In genomic region chr17:21776921-21777320, GRCh38 we compare ENCODE assay signal across 6 cellular contexts.
A peak's percentile ranks its signal among the peaks of the same experiment; 100 is the strongest.
DNase-seq lines count a peak whose midpoint lies in the region; TF ChIP-seq lines count a peak whose summit lies in the region.
"Not testable (repeated sequence)": the region's sequence is repeated elsewhere in the genome, so short reads cannot be mapped to it uniquely, and the experiment has no call there.

No MANE protein-coding gene starts in this region.

- peaks cover 36 to 61% (median 57%) of the 10 kb centered on the region in 10 experiments for H3K4me1 ChIP-seq in BLaER1 treated with 17β-estradiol and CSF1 and Interleukin-3, amounts not matched to agents 10 nM and 100 nM
- peaks cover 18% of the 10 kb centered on the region for H3K4me1 ChIP-seq in OCI-LY1 (ENCODE audit: insufficient read depth, low read length, severe bottlenecking)

- H3K9me3 Mint-ChIP-seq in activated CD4-positive, alpha-beta T cell treated with anti-CD3 and anti-CD28 coated beads, Interleukin-2, amount 10 ng/mL, durations not matched to agents 24 days and 14 days = not testable (repeated sequence)

- not testable (repeated sequence) for H3F3A ChIP-seq in OCI-LY1 (ENCODE audit: insufficient read depth, low read length)

- H3K4me3 ChIP-seq in BLaER1 treated with 17β-estradiol and CSF1 and Interleukin-3, amounts not matched to agents 10 nM and 100 nM = not testable (repeated sequence)
- peak overlapping the region; percentile 25 for H3K4me3 ChIP-seq in OCI-LY1 (ENCODE audit: low read depth, low read length, poor library complexity, severe bottlenecking)

- H3K9me2 ChIP-seq in OCI-LY1 (ENCODE audit: low read depth, low read length) = not testable (repeated sequence)

- H3K9ac ChIP-seq in BLaER1 treated with 17β-estradiol and CSF1 and Interleukin-3, amounts not matched to agents 10 nM and 100 nM = peak overlapping the region in 9 of 11 experiments; percentile 12 to 61 (median 42); a peak in 11 of 22 replicates
- not testable (repeated sequence) for H3K9ac ChIP-seq in OCI-LY1 (ENCODE audit: low read length)

- peak; percentile 0 for DNase-seq in GM13976 (ENCODE audit: low spot score)
- DNase-seq in GM20000 (ENCODE audit: low spot score) = peak; percentile 0
- DNase-seq in activated CD4-positive, alpha-beta T cell treated with anti-CD3 and anti-CD28 coated beads, Interleukin-2, amount 10 ng/mL, durations not matched to agents 24 days and 14 days = peak; percentile 15
- peak; percentile 22 for DNase-seq in cerebellum (ENCODE audit: low spot score)

- H3K36me3 ChIP-seq in BLaER1 treated with 17β-estradiol and CSF1 and Interleukin-3, amounts not matched to agents 10 nM and 100 nM; OCI-LY1 (ENCODE audit: insufficient read depth, low read length): not testable (repeated sequence)

- not testable (repeated sequence) for H3K4me3 Mint-ChIP-seq in activated CD4-positive, alpha-beta T cell treated with anti-CD3 and anti-CD28 coated beads, Interleukin-2, amount 10 ng/mL, durations not matched to agents 24 days and 14 days

- peak overlapping the region in 10 of 11 experiments; percentile 58 to 77 (median 69); a peak in 20 of 22 replicates for H3K27ac ChIP-seq in BLaER1 treated with 17β-estradiol and CSF1 and Interleukin-3, amounts not matched to agents 10 nM and 100 nM
- peak overlapping the region; percentile 82 for H3K27ac ChIP-seq in OCI-LY1 (ENCODE audit: low read depth, low read length, poor library complexity, severe bottlenecking)

- H3K27me3 Mint-ChIP-seq in activated CD4-positive, alpha-beta T cell treated with anti-CD3 and anti-CD28 coated beads, Interleukin-2, amount 10 ng/mL, durations not matched to agents 24 days and 14 days = not testable (repeated sequence)

- not testable (repeated sequence) for H3K9me3 ChIP-seq in BLaER1 treated with 17β-estradiol and CSF1 and Interleukin-3, amounts not matched to agents 10 nM and 100 nM (replicated peaks in 1 of 11); OCI-LY1 (ENCODE audit: low read length)

- H2AFZ ChIP-seq in OCI-LY1 (ENCODE audit: low read length) = not testable (repeated sequence)

- H3K4me1 Mint-ChIP-seq in activated CD4-positive, alpha-beta T cell treated with anti-CD3 and anti-CD28 coated beads, Interleukin-2, amount 10 ng/mL, durations not matched to agents 24 days and 14 days = not testable (repeated sequence)

- intact Hi-C loops in activated CD4-positive, alpha-beta T cell treated with anti-CD3 and anti-CD28 coated beads, Interleukin-2, amount 10 ng/mL, durations not matched to agents 24 days and 14 days (cut with micrococcal nuclease) = not testable (repeated sequence)

- not testable (repeated sequence) for TF ChIP-seq CTCF in GM13976 (IDR thresholded peaks at IDR 0.05; ENCODE audit: borderline replicate concordance, control extremely low read depth, extremely low read depth, insufficient read depth, missing control alignments); GM20000 (IDR thresholded peaks at IDR 0.05; ENCODE audit: extremely low read depth, missing control alignments); OCI-LY1 (IDR thresholded peaks at IDR 0.05; ENCODE audit: low read length)

- H3K27me3 ChIP-seq in BLaER1 treated with 17β-estradiol and CSF1 and Interleukin-3, amounts not matched to agents 10 nM and 100 nM; OCI-LY1 (ENCODE audit: insufficient read depth, low read length): not testable (repeated sequence)

- not testable (repeated sequence) for H3K27ac Mint-ChIP-seq in activated CD4-positive, alpha-beta T cell treated with anti-CD3 and anti-CD28 coated beads, Interleukin-2, amount 10 ng/mL, durations not matched to agents 24 days and 14 days

- not testable (repeated sequence) for H3K79me2 ChIP-seq in OCI-LY1 (ENCODE audit: insufficient read depth, low read length)

- peak overlapping the region; percentile 76 to 89 (median 79) for H3K4me2 ChIP-seq in BLaER1 treated with 17β-estradiol and CSF1 and Interleukin-3, amounts not matched to agents 10 nM and 100 nM
- peak overlapping the region; percentile 57 for H3K4me2 ChIP-seq in OCI-LY1 (ENCODE audit: low read length)

- in situ Hi-C loops in GM13976 (cut with MboI; ENCODE audit: low sequenced_read_pairs, unreplicated experiment) = loop anchor here (25.0 kb wide), 1 partner anchor 465 kb away; no protein-coding TSS in a partner anchor

- not testable (repeated sequence) for H4K20me1 ChIP-seq in BLaER1 treated with 17β-estradiol and CSF1 and Interleukin-3, amounts not matched to agents 10 nM and 100 nM; OCI-LY1 (ENCODE audit: insufficient read depth, low read length)

- not testable (repeated sequence) for H3K36me3 Mint-ChIP-seq in activated CD4-positive, alpha-beta T cell treated with anti-CD3 and anti-CD28 coated beads, Interleukin-2, amount 10 ng/mL, durations not matched to agents 24 days and 14 days (ENCODE audit: low read depth)
